Comparison of ENCODE assay signal across 22 cellular contexts in genomic region chr11:43784866-43785265, GRCh38.
"Had no signal": no experiment of that assay in that cellular context is flagged by ENCODE, and none has a peak within 500 bp of the region (broad histone marks: within the 10 kb centered on the region; RNA-seq: fewer than 3 reads in every experiment).

No MANE protein-coding gene starts in this region.

- H3K4me3 Mint-ChIP-seq: activated CD4-positive, alpha-beta T cell treated with anti-CD3 and anti-CD28 coated beads for 36 hours; activated CD8-positive, alpha-beta T cell treated with anti-CD3 and anti-CD28 coated beads for 36 hours; activated naive CD8-positive, alpha-beta T cell treated with anti-CD3 and anti-CD28 coated beads, Interleukin-2, amount 10 ng/mL, durations not matched to agents 7 days and 5 days; activated T-cell treated with anti-CD3 and anti-CD28 coated beads, Interleukin-2, amount 50 U/mL, for 72 hours had no signal

- H3K4me1 Mint-ChIP-seq: activated CD4-positive, alpha-beta T cell treated with anti-CD3 and anti-CD28 coated beads for 36 hours had no signal

- H3K27ac Mint-ChIP-seq: activated CD4-positive, alpha-beta T cell treated with anti-CD3 and anti-CD28 coated beads for 36 hours; activated CD8-positive, alpha-beta T cell treated with anti-CD3 and anti-CD28 coated beads for 36 hours; activated naive CD8-positive, alpha-beta T cell treated with anti-CD3 and anti-CD28 coated beads, Interleukin-2, amount 10 ng/mL, durations not matched to agents 7 days and 5 days; activated T-cell treated with anti-CD3 and anti-CD28 coated beads, Interleukin-2, amount 50 U/mL, for 72 hours had no signal

- H3K4me3 ChIP-seq: ascending aorta, body of pancreas, Peyer's patch, SJCRH30 had no signal

- DNase-seq: activated CD4-positive, alpha-beta T cell treated with anti-CD3 and anti-CD28 coated beads for 36 hours; activated CD4-positive, alpha-beta T cell treated with anti-CD3 and anti-CD28 coated beads, Interleukin-2, amount 50 U/mL, for 1 hour; activated CD8-positive, alpha-beta memory T cell treated with anti-CD3 and anti-CD28 coated beads, Interleukin-2, amount 50 U/mL, for 4 hours; activated CD8-positive, alpha-beta T cell treated with anti-CD3 and anti-CD28 coated beads for 36 hours; activated naive CD4-positive, alpha-beta T cell treated with anti-CD3 and anti-CD28 coated beads, Interleukin-2, amount 50 U/mL, for 16 hours; activated naive CD8-positive, alpha-beta T cell treated with anti-CD3 and anti-CD28 coated beads, Interleukin-2, amount 10 ng/mL, durations not matched to agents 7 days and 5 days; activated T-cell treated with anti-CD3 and anti-CD28 coated beads, Interleukin-2, amount 50 U/mL, for 72 hours; body of pancreas; MV-4-11; NCI-H1092 treated with DMSO at 0.1 percent for 48 hours; NCI-H1417 treated with DMSO at 0.1 percent for 48 hours; NCI-H1694; NCI-H2029 treated with DMSO at 0.1 percent for 48 hours; NCI-H446; NCI-H524; Peyer's patch; Right ventricle myocardium superior; SJCRH30; SK-N-SH; T-helper 1 cell; WERI-Rb-1 had no signal

- H3K27me3 Mint-ChIP-seq: activated CD4-positive, alpha-beta T cell treated with anti-CD3 and anti-CD28 coated beads for 36 hours; activated CD8-positive, alpha-beta T cell treated with anti-CD3 and anti-CD28 coated beads for 36 hours; activated naive CD8-positive, alpha-beta T cell treated with anti-CD3 and anti-CD28 coated beads, Interleukin-2, amount 10 ng/mL, durations not matched to agents 7 days and 5 days had no signal
